Comparison of ENCODE assay signal across 1 cellular context in genomic region chr22:23894710-23895598, GRCh38.
TF ChIP-seq lines count a peak whose summit lies in the region.

No MANE protein-coding gene starts in this region.

TF ChIP-seq in WTC11, 78 proteins besides CTCF, POLR2A, EP300 and RAD21 (continued from another document):
- TF ChIP-seq AR (CRISPR knock-in tag; IDR thresholded peaks at IDR 0.05) (no peak), ATF1 (CRISPR knock-in tag; IDR thresholded peaks at IDR 0.05) (no peak), ZNF138 (CRISPR knock-in tag; conservative IDR thresholded peaks at IDR 0.05) (no peak), GTF2I (CRISPR knock-in tag; conservative IDR thresholded peaks at IDR 0.05) (no peak), IRF1 (CRISPR knock-in tag; IDR thresholded peaks at IDR 0.05) (no peak), ELF4 (CRISPR knock-in tag; IDR thresholded peaks at IDR 0.05; ENCODE audit: low read depth) (no peak), NR1H2 (CRISPR knock-in tag; IDR thresholded peaks at IDR 0.05) (no peak), E2F5 (CRISPR knock-in tag; IDR thresholded peaks at IDR 0.05) (no peak), ZNF121 (CRISPR knock-in tag; IDR thresholded peaks at IDR 0.05) (no peak), USF2 (CRISPR knock-in tag; IDR thresholded peaks at IDR 0.05) (peak; percentile 67), SOX15 (CRISPR knock-in tag; IDR thresholded peaks at IDR 0.05) (no peak), ZBTB21 (CRISPR knock-in tag; IDR thresholded peaks at IDR 0.05; ENCODE audit: borderline replicate concordance) (no peak), TEAD4 (CRISPR knock-in tag; IDR thresholded peaks at IDR 0.05) (no peak), ETV6 (CRISPR knock-in tag; IDR thresholded peaks at IDR 0.05) (no peak), FOXP4 (CRISPR knock-in tag; IDR thresholded peaks at IDR 0.05) (peak; percentile 52; the same call in 1 of the 2 replicates), ZNF671 (CRISPR knock-in tag; IDR thresholded peaks at IDR 0.05) (no peak), ZNF396 (CRISPR knock-in tag; IDR thresholded peaks at IDR 0.05; ENCODE audit: borderline replicate concordance) (no peak), ZNF416 (CRISPR knock-in tag; IDR thresholded peaks at IDR 0.05) (no peak), MAX (CRISPR knock-in tag; IDR thresholded peaks at IDR 0.05) (peak; percentile 56), TEAD1 (CRISPR knock-in tag; IDR thresholded peaks at IDR 0.05) (no peak), GABPB1 (CRISPR knock-in tag; IDR thresholded peaks at IDR 0.05) (0 out of 2 replicates have a peak, but pooled peaks have one; percentile 24), ZNF532 (CRISPR knock-in tag; IDR thresholded peaks at IDR 0.05; ENCODE audit: borderline replicate concordance) (no peak), JUN (CRISPR knock-in tag; IDR thresholded peaks at IDR 0.05) (no peak), NFATC4 (CRISPR knock-in tag; IDR thresholded peaks at IDR 0.05) (no peak), MXD4 (CRISPR knock-in tag; IDR thresholded peaks at IDR 0.05; ENCODE audit: borderline replicate concordance) (no peak), E2F1 (CRISPR knock-in tag; IDR thresholded peaks at IDR 0.05) (0 out of 2 replicates have a peak, but pooled peaks have one; percentile 58), PRRX2 (CRISPR knock-in tag; IDR thresholded peaks at IDR 0.05) (no peak), CREM (CRISPR knock-in tag; IDR thresholded peaks at IDR 0.05) (no peak), MLX (CRISPR knock-in tag; IDR thresholded peaks at IDR 0.05) (no peak), TP53 (CRISPR knock-in tag; IDR thresholded peaks at IDR 0.05) (peak; percentile 47), STAT6 (CRISPR knock-in tag; conservative IDR thresholded peaks at IDR 0.05; ENCODE audit: low read depth) (peak; percentile 84; the same call in 1 of the 2 replicates), ZNF232 (CRISPR knock-in tag; IDR thresholded peaks at IDR 0.05) (peak; percentile 0; the same call in 1 of the 2 replicates)
